Comparison of ENCODE assay signal across 15 cellular contexts in genomic region chr1:180994262-180994661, GRCh38. TPM values are rescaled to one million over a fixed set of nuclear protein-coding genes. Genes with fewer than 3 reads are reported as not detected.
DNase-seq lines count a peak whose midpoint lies in the region; ATAC-seq, FAIRE-seq and TF ChIP-seq lines count a peak whose summit lies in the region.
"Had no signal": no experiment of that assay in that cellular context is flagged by ENCODE, and none has a peak within 500 bp of the region (broad histone marks: within the 10 kb centered on the region; RNA-seq: fewer than 3 reads in every experiment).

No MANE protein-coding gene starts in this region.

- FAIRE-seq in GM12892 (lab: Jason Lieb, UNC) = no peak
- FAIRE-seq: G401.6 had no signal

- H3K4me3 ChIP-seq in heart left ventricle (no peak overlapping the region), right cardiac atrium (ENCODE audit: low read length) (no peak overlapping the region), cardiac fibroblast (replicated peaks in 1 of 2; ENCODE audit: low read depth in 2 of 2, low read length in 2 of 2) (no peak overlapping the region)
- H3K4me3 ChIP-seq: ascending aorta had no signal

- ATAC-seq in heart left ventricle (peak; percentile 55 to 79 (median 64)), right cardiac atrium (no peak), GM18867 (IDR thresholded peaks at IDR 0.05; ENCODE audit: unreplicated experiment) (no peak)
- ATAC-seq in stimulated activated naive CD8-positive, alpha-beta T cell treated with anti-CD3 and anti-CD28 coated beads, Interleukin-15, amount 100 ng/mL, for 72 hours = peak; percentile 78
- ATAC-seq: sciatic nerve had no signal

- WGBS in heart left ventricle, 4 donors = 55 to 61% (median 58%) methylated on average over 3 of the region's 3 CpGs
- 61% methylated on average over 3 of the region's 3 CpGs for WGBS in right cardiac atrium

- no peaks in the 10 kb centered on the region for H3K9me3 Mint-ChIP-seq in stimulated activated naive CD8-positive, alpha-beta T cell treated with anti-CD3 and anti-CD28 coated beads, Interleukin-15, amount 100 ng/mL, for 72 hours
- H3K9me3 Mint-ChIP-seq: stimulated activated naive CD8-positive, alpha-beta T cell treated with anti-CD3 and anti-CD28 coated beads, Interleukin-15, Interleukin-2, amounts not matched to agents 100 ng/mL and 50 ng/mL, for 24 hours had no signal

- intact Hi-C loops in heart left ventricle (cut with DNase I) (no loop called here), right cardiac atrium (cut with DNase I) (no loop called here)

- H3K36me3 ChIP-seq in heart left ventricle = peaks cover 0 to 70% (median 43%) of the 10 kb centered on the region in 9 donors

- no peaks in the 10 kb centered on the region for H3K4me1 Mint-ChIP-seq in stimulated activated naive CD8-positive, alpha-beta T cell treated with anti-CD3 and anti-CD28 coated beads, Interleukin-15, amount 100 ng/mL, for 72 hours

- H3K9me3 ChIP-seq in heart left ventricle (no peaks in the 10 kb centered on the region), right cardiac atrium (ENCODE audit: control insufficient read depth, low read length) (no peaks in the 10 kb centered on the region)
- H3K9me3 ChIP-seq: ascending aorta had no signal

- H3K4me1 ChIP-seq in heart left ventricle (peaks cover 0 to 8% (median 0%) of the 10 kb centered on the region in 12 donors), right cardiac atrium (ENCODE audit: control insufficient read depth, insufficient read depth, low read length) (peaks cover 3% of the 10 kb centered on the region)

- no peak overlapping the region for H3K27ac ChIP-seq in heart left ventricle
- H3K27ac ChIP-seq in right cardiac atrium (ENCODE audit: low read length) = no peak overlapping the region
- H3K27ac ChIP-seq: ascending aorta had no signal

- H3K27me3 Mint-ChIP-seq in stimulated activated naive CD8-positive, alpha-beta T cell treated with anti-CD3 and anti-CD28 coated beads, Interleukin-15, amount 100 ng/mL, for 72 hours = no peaks in the 10 kb centered on the region
- H3K27me3 Mint-ChIP-seq: stimulated activated naive CD8-positive, alpha-beta T cell treated with anti-CD3 and anti-CD28 coated beads, Interleukin-15, Interleukin-2, amounts not matched to agents 100 ng/mL and 50 ng/mL, for 24 hours had no signal

- TF ChIP-seq POLR2A in heart left ventricle (IDR thresholded peaks at IDR 0.05) (no peak), GM12892 (IDR thresholded peaks at IDR 0.05; ENCODE audit: low read depth, low read length) (no peak)

- H3K4me3 Mint-ChIP-seq in stimulated activated naive CD8-positive, alpha-beta T cell treated with anti-CD3 and anti-CD28 coated beads, Interleukin-15, amount 100 ng/mL, for 72 hours = no peak overlapping the region
- H3K4me3 Mint-ChIP-seq: stimulated activated naive CD8-positive, alpha-beta T cell treated with anti-CD3 and anti-CD28 coated beads, Interleukin-15, Interleukin-2, amounts not matched to agents 100 ng/mL and 50 ng/mL, for 24 hours had no signal

- TF ChIP-seq CTCF in heart left ventricle (IDR thresholded peaks at IDR 0.05) = no peak
- no peak for TF ChIP-seq CTCF in cardiac fibroblast (IDR thresholded peaks at IDR 0.05; ENCODE audit: low read depth, low read length)

- DNase-seq in NCI-H2029 treated with DMSO at 0.1 percent for 48 hours (lab: John Stamatoyannopoulos, UW) = peak; percentile 7
- DNase-seq in NCI-H2029 (lab: John Stamatoyannopoulos, UW) = no peak
- no peak for DNase-seq in heart left ventricle
- DNase-seq in right cardiac atrium = no peak
- peak; percentile 5 to 21 for DNase-seq in cardiac fibroblast (ENCODE audit: low read depth in 2 of 2)
- DNase-seq in stimulated activated naive CD8-positive, alpha-beta T cell treated with anti-CD3 and anti-CD28 coated beads, Interleukin-15, amount 100 ng/mL, for 72 hours = no peak
- no peak for DNase-seq in GM12892 (ENCODE audit: insufficient read length)
- DNase-seq: activated CD8-positive, alpha-beta memory T cell treated with anti-CD3 and anti-CD28 coated beads, Interleukin-2, amount 50 U/mL, for 4 hours; NCI-H1436; NCI-H526 treated with DMSO at 0.1 percent for 48 hours had no signal

- no peaks in the 10 kb centered on the region for H3K27me3 ChIP-seq in heart left ventricle
- H3K27me3 ChIP-seq in right cardiac atrium (ENCODE audit: control insufficient read depth, insufficient read depth) = no peaks in the 10 kb centered on the region
- H3K27me3 ChIP-seq: ascending aorta had no signal

- no peak overlapping the region for H3K27ac Mint-ChIP-seq in stimulated activated naive CD8-positive, alpha-beta T cell treated with anti-CD3 and anti-CD28 coated beads, Interleukin-15, amount 100 ng/mL, for 72 hours
- H3K27ac Mint-ChIP-seq: stimulated activated naive CD8-positive, alpha-beta T cell treated with anti-CD3 and anti-CD28 coated beads, Interleukin-15, Interleukin-2, amounts not matched to agents 100 ng/mL and 50 ng/mL, for 24 hours had no signal

RNA-seq across cellular contexts. Expression of gene STX6, which starts 28.4 kb away (rescaled TPM):
- total RNA-seq in heart left ventricle (10 to 100 TPM in 2 of 9 donors, 1 to 10 TPM in 7; 5.0 to 13.6 (median 7.6) TPM), right cardiac atrium (10 to 100 TPM in 3 of 4 donors, 1 to 10 TPM in 1; 9.5 to 13.0 (median 11.3) TPM)
- polyA plus RNA-seq in heart left ventricle (1 to 10 TPM; 3.5 to 7.1 TPM), right cardiac atrium (5.3 TPM)
- polyA plus RNA-seq in GM12892 (2012; ENCODE audit: missing spikeins) = 15.9 TPM

RNA-seq across cellular contexts. Expression of gene MR1, which starts 39.5 kb away (rescaled TPM):
- total RNA-seq in heart left ventricle (10 to 100 TPM in 2 of 9 donors, 1 to 10 TPM in 7; 2.1 to 21.0 (median 3.8) TPM), right cardiac atrium (10 to 100 TPM in 3 of 4 donors, 1 to 10 TPM in 1; 9.0 to 16.1 (median 12.2) TPM)
- polyA plus RNA-seq in heart left ventricle (1 to 10 TPM in 1 of 2 donors, under 1 TPM in 1; 0.65 to 2.4 TPM), right cardiac atrium (3.0 TPM)
- polyA plus RNA-seq in GM12892 (2012; ENCODE audit: missing spikeins) = 28.8 TPM

Comparison
In these comparisons a context has a peak if more than half of its experiments do, and no peak if none do; other contexts are left out.
1. DNase-seq: peak in NCI-H2029 treated with DMSO at 0.1 percent for 48 hours (single experiment) and cardiac fibroblast (2 of 2); none in NCI-H2029 (single experiment), heart left ventricle (0 of 5), right cardiac atrium (0 of 3), stimulated activated naive CD8-positive, alpha-beta T cell treated with anti-CD3 and anti-CD28 coated beads, Interleukin-15, amount 100 ng/mL, for 72 hours (0 of 2) and GM12892 (single experiment).
2. ATAC-seq: peak in heart left ventricle (4 of 4) and stimulated activated naive CD8-positive, alpha-beta T cell treated with anti-CD3 and anti-CD28 coated beads, Interleukin-15, amount 100 ng/mL, for 72 hours (single experiment); none in right cardiac atrium (0 of 2) and GM18867 (single experiment).